Comparison of ENCODE assay signal across 20 cellular contexts in genomic region chr6:36825452-36825851, GRCh38. TPM values are rescaled to one million over a fixed set of nuclear protein-coding genes. Genes with fewer than 3 reads are reported as not detected.
DNase-seq lines count a peak whose midpoint lies in the region; ATAC-seq and TF ChIP-seq lines count a peak whose summit lies in the region.
"Had no signal": no experiment of that assay in that cellular context is flagged by ENCODE, and none has a peak within 500 bp of the region (broad histone marks: within the 10 kb centered on the region; RNA-seq: fewer than 3 reads in every experiment).

No MANE protein-coding gene starts in this region.

- H3K27me3 Mint-ChIP-seq in nephron (ENCODE audit: low read depth) = peaks cover 11% of the 10 kb centered on the region

- intact Hi-C loops in heart left ventricle (cut with DNase I) = loop anchor here in 1 of 10 donors (10.0 kb wide), 1 partner anchor 201 kb away; no protein-coding TSS in a partner anchor
- intact Hi-C loops in left ventricle myocardium superior (cut with micrococcal nuclease) = no loop called here

- H3K27me3 ChIP-seq in heart left ventricle (no peaks in the 10 kb centered on the region), subcutaneous abdominal adipose tissue (ENCODE audit: control insufficient read depth in 5 of 5, insufficient read depth in 4 of 5, low read length in 5 of 5) (peaks cover 0 to 10% (median 0%) of the 10 kb centered on the region in 5 donors), MG63 (no peaks in the 10 kb centered on the region)

- 82 to 91% (median 83%) methylated on average over 6 of the region's 6 CpGs for WGBS in heart left ventricle, 4 donors

- H3K27ac ChIP-seq in heart left ventricle (peak overlapping the region in 7 of 12 donors; percentile 66 to 94 (median 86)), subcutaneous abdominal adipose tissue (ENCODE audit: low read depth, low read length) (peak overlapping the region; percentile 42)
- H3K27ac ChIP-seq: GM23248 had no signal

- no peaks in the 10 kb centered on the region for H3K9me3 Mint-ChIP-seq in nephron
- H3K9me3 Mint-ChIP-seq: CD4-positive, alpha-beta memory T cell had no signal

- TF ChIP-seq CTCF in heart left ventricle (IDR thresholded peaks at IDR 0.05) = no peak
- no peak for TF ChIP-seq CTCF in nephron (IDR thresholded peaks at IDR 0.05; ENCODE audit: unreplicated experiment in 3 of 3)

- H3K9me3 ChIP-seq in heart left ventricle (no peaks in the 10 kb centered on the region), subcutaneous abdominal adipose tissue (ENCODE audit: control insufficient read depth in 5 of 5, low read length in 5 of 5) (no peaks in the 10 kb centered on the region), MG63 (no peaks in the 10 kb centered on the region)
- H3K9me3 ChIP-seq: HAP-1 had no signal

- no peak for TF ChIP-seq POLR2A in heart left ventricle (IDR thresholded peaks at IDR 0.05)

- H3K4me1 ChIP-seq in heart left ventricle (peaks cover 0 to 100% (median 63%) of the 10 kb centered on the region in 12 donors), subcutaneous abdominal adipose tissue (ENCODE audit: control insufficient read depth in 5 of 5, insufficient read depth in 5 of 5, low read length in 5 of 5) (peaks cover 15 to 91% (median 40%) of the 10 kb centered on the region in 5 donors)

- DNase-seq in heart left ventricle (peak in 1 of 5 donors; percentile 46), left ventricle myocardium superior (no peak), SK-N-DZ (ENCODE audit: low spot score) (peak; percentile 86), MG63 (no peak)
- DNase-seq: CD4-positive, alpha-beta memory T cell; DMS153; GF-D8; GM23248; NCI-H1105 treated with DMSO at 0.1 percent for 48 hours; NCI-H187 treated with DMSO at 0.1 percent for 48 hours; NCI-H2227 treated with DMSO at 0.1 percent for 48 hours; NCI-H510A treated with DMSO at 0.1 percent for 48 hours; NCI-H774 had no signal

- peak overlapping the region in 2 of 3 experiments; percentile 74 to 92 for H3K27ac Mint-ChIP-seq in nephron
- H3K27ac Mint-ChIP-seq: B cell had no signal

- no peaks in the 10 kb centered on the region for H3K36me3 Mint-ChIP-seq in nephron (ENCODE audit: low read depth)
- H3K36me3 Mint-ChIP-seq: CD4-positive, alpha-beta memory T cell had no signal

- H3K4me3 Mint-ChIP-seq in nephron = peak overlapping the region in 1 of 3 experiments; percentile 34
- H3K4me3 Mint-ChIP-seq: B cell; CD4-positive, alpha-beta memory T cell had no signal

- peak overlapping the region in 1 of 5 donors; percentile 12 for H3K9ac ChIP-seq in subcutaneous abdominal adipose tissue (ENCODE audit: low read length in 5 of 5)
- H3K9ac ChIP-seq: GM23248 had no signal

- H3K36me3 ChIP-seq in heart left ventricle (no peaks in the 10 kb centered on the region), subcutaneous abdominal adipose tissue (ENCODE audit: control insufficient read depth in 5 of 5, insufficient read depth in 5 of 5, low read length in 5 of 5) (no peaks in the 10 kb centered on the region), MG63 (no peaks in the 10 kb centered on the region)
- H3K36me3 ChIP-seq: HAP-1 had no signal

- ATAC-seq in heart left ventricle (no peak), left ventricle myocardium superior (no peak), GM21717 (IDR thresholded peaks at IDR 0.05; ENCODE audit: unreplicated experiment) (no peak)

- H3K4me3 ChIP-seq in heart left ventricle (no peak overlapping the region), subcutaneous abdominal adipose tissue (ENCODE audit: low read depth in 1 of 5, low read length in 5 of 5) (no peak overlapping the region), MG63 (no peak overlapping the region)
- H3K4me3 ChIP-seq: GM23248, HAP-1 had no signal

- H3K4me1 Mint-ChIP-seq in nephron = peaks cover 69% of the 10 kb centered on the region

RNA-seq across cellular contexts. Expression of gene CPNE5, which starts 13.8 kb away (rescaled TPM):
- total RNA-seq in heart left ventricle = 100 to 1,000 TPM in 1 of 9 donors, 10 to 100 TPM in 7, 1 to 10 TPM in 1; 5.2 to 111 (median 28.4) TPM
- 10 to 100 TPM in 1 of 2 donors, 1 to 10 TPM in 1; 4.0 to 12.1 TPM for polyA plus RNA-seq in heart left ventricle
- total RNA-seq in left ventricle myocardium superior = 20.4 TPM
- polyA plus RNA-seq in SK-N-DZ (2014; cell fraction: cytosol; rRNA removed) = 0.09 and 0.37 TPM in 2 replicates
- polyA plus RNA-seq in SK-N-DZ (2014; cell fraction: nucleus; rRNA removed) = 0.07 and 0.27 TPM in 2 replicates
- 0.59 TPM in 1 of 2 replicates, not detected in the other for total RNA-seq in MG63 (2014; rRNA removed; shearing (Covaris generic); ENCODE audit: low replicate concordance)
- total RNA-seq: A172, GM23248, RPMI7951 had no signal

RNA-seq across cellular contexts. Expression of gene PPIL1, which starts 49.2 kb away (rescaled TPM):
- total RNA-seq in heart left ventricle = 10 to 100 TPM; 30.9 to 61.6 (median 42.6) TPM
- 10 to 100 TPM; 42.6 to 69.3 TPM for polyA plus RNA-seq in heart left ventricle
- total RNA-seq in left ventricle myocardium superior = 60.3 TPM
- 92.8 and 98.3 TPM in 2 replicates for polyA plus RNA-seq in SK-N-DZ (2014; cell fraction: cytosol; rRNA removed)
- 40.9 and 44.3 TPM in 2 replicates for polyA plus RNA-seq in SK-N-DZ (2014; cell fraction: nucleus; rRNA removed)
- 52.9 and 54.4 TPM in 2 replicates for total RNA-seq in MG63 (2014; rRNA removed; shearing (Covaris generic); ENCODE audit: low replicate concordance)
